7 cellular contexts compared by ENCODE assay signal in genomic region chr6:683742-684440, GRCh38. TPM values are rescaled to one million over a fixed set of nuclear protein-coding genes. Genes with fewer than 3 reads are reported as not detected.
DNase-seq lines count a peak whose midpoint lies in the region; ATAC-seq, FAIRE-seq and TF ChIP-seq lines count a peak whose summit lies in the region.

No MANE protein-coding gene starts in this region.

- ATAC-seq in lower lobe of right lung, result peak; percentile 35 to 48
- no peak for ATAC-seq in HG03432 (IDR thresholded peaks at IDR 0.05; ENCODE audit: unreplicated experiment)
- ATAC-seq in GM18498 (IDR thresholded peaks at IDR 0.05; ENCODE audit: unreplicated experiment), result no peak

- peaks cover 9% of the 10 kb centered on the region for H3K27me3 Mint-ChIP-seq in brain

- TF ChIP-seq POLR2A in GM12891 (IDR thresholded peaks at IDR 0.05; ENCODE audit: low read depth, low read length), result no peak

- DNase-seq in GM12891 (ENCODE audit: insufficient read length, low spot score) (no peak), NCI-H187 treated with DMSO at 0.1 percent for 48 hours (lab: John Stamatoyannopoulos, UW) (peak; percentile 82), lower lobe of right lung (no peak), germinal center (ENCODE audit: low spot score) (no peak)

- TF ChIP-seq CTCF in brain (conservative IDR thresholded peaks at IDR 0.05) (no peak), lower lobe of right lung (IDR thresholded peaks at IDR 0.05) (no peak)

- peaks cover 27% of the 10 kb centered on the region for H3K4me1 ChIP-seq in lower lobe of right lung

- peak; percentile 75 for FAIRE-seq in GM12891 (lab: Jason Lieb, UNC)

- H3K27me3 ChIP-seq in lower lobe of right lung (ENCODE audit: low read depth), result no peaks in the 10 kb centered on the region

- H3K9me3 ChIP-seq in lower lobe of right lung, result no peaks in the 10 kb centered on the region

- peaks cover 51% of the 10 kb centered on the region for H3K4me1 Mint-ChIP-seq in brain

- no peak overlapping the region for H3K27ac ChIP-seq in lower lobe of right lung

- peak overlapping the region; percentile 75 to 86 (median 84) for H3K4me3 Mint-ChIP-seq in brain

- H3K27ac Mint-ChIP-seq in brain, result peak overlapping the region; percentile 4 to 92 (median 81)

- peak overlapping the region; percentile 23 for H3K4me3 ChIP-seq in lower lobe of right lung

- H3K36me3 ChIP-seq in lower lobe of right lung, result peaks cover 17% of the 10 kb centered on the region

- intact Hi-C loops in lower lobe of right lung (cut with DNase I), result no loop called here

- peaks cover 0 to 4% (median 0%) of the 10 kb centered on the region in 5 experiments for H3K9me3 Mint-ChIP-seq in brain

- peaks cover 17% of the 10 kb centered on the region for H3K36me3 Mint-ChIP-seq in brain

TF ChIP-seq in GM12891, 5 proteins besides CTCF, POLR2A, EP300 and RAD21:
- TF ChIP-seq POLR2AphosphoS5 (IDR thresholded peaks at IDR 0.05; ENCODE audit: low read depth, low read length) (no peak), TAF1 (IDR thresholded peaks at IDR 0.05; ENCODE audit: low read depth, low read length) (no peak), POU2F2 (IDR thresholded peaks at IDR 0.05; ENCODE audit: low read depth, low read length) (no peak), PAX5 (IDR thresholded peaks at IDR 0.05; ENCODE audit: insufficient read depth, low read length, severe bottlenecking) (no peak), SPI1 (IDR thresholded peaks at IDR 0.05; ENCODE audit: low read depth, low read length) (no peak)

RNA-seq across cellular contexts. Expression of gene EXOC2, which starts 9.0 kb away (rescaled TPM):
- polyA plus RNA-seq in GM12891 (2012; ENCODE audit: low read depth, missing spikeins), result 12.4 TPM
- polyA plus RNA-seq in brain (ENCODE audit: insufficient read depth, low read depth, low replicate concordance), result 18.4 TPM
- 28.5 TPM for total RNA-seq in lower lobe of right lung

RNA-seq across cellular contexts. Expression of gene HUS1B, which starts 27.0 kb away (rescaled TPM):
- 0.44 TPM for polyA plus RNA-seq in GM12891 (2012; ENCODE audit: low read depth, missing spikeins)
- polyA plus RNA-seq in brain (ENCODE audit: insufficient read depth, low read depth, low replicate concordance), result not detected
- total RNA-seq in lower lobe of right lung, result 1.1 TPM

Comparison
In these comparisons a context has a peak if more than half of its experiments do, and no peak if none do; other contexts are left out.
1. ATAC-seq: peak in lower lobe of right lung (2 of 2); none in HG03432 (single experiment) and GM18498 (single experiment).